22 cellular contexts compared by ENCODE assay signal in genomic region chr1:21271550-21271949, GRCh38. TPM values are rescaled to one million over a fixed set of nuclear protein-coding genes. Genes with fewer than 3 reads are reported as not detected.
DNase-seq lines count a peak whose midpoint lies in the region; ATAC-seq and TF ChIP-seq lines count a peak whose summit lies in the region.
"Had no signal": no experiment of that assay in that cellular context is flagged by ENCODE, and none has a peak within 500 bp of the region (broad histone marks: within the 10 kb centered on the region; RNA-seq: fewer than 3 reads in every experiment).

No MANE protein-coding gene starts in this region.

- no peak overlapping the region for H2BK5ac ChIP-seq in H9 (ENCODE audit: insufficient read length, low read length)

- TF ChIP-seq CTCF in H9 (conservative IDR thresholded peaks at IDR 0.05) (no peak), nephron (IDR thresholded peaks at IDR 0.05; ENCODE audit: unreplicated experiment in 3 of 3) (no peak), left ventricle myocardium inferior (IDR thresholded peaks at IDR 0.05; ENCODE audit: borderline replicate concordance) (no peak), uterus (IDR thresholded peaks at IDR 0.05) (no peak)

- no peak overlapping the region for H2BK12ac ChIP-seq in H9 (ENCODE audit: insufficient read length, low read depth, low read length)

- no peak overlapping the region for H4K8ac ChIP-seq in H9 (replicated peaks; ENCODE audit: insufficient read length, low read depth, low read length)

- no peaks in the 10 kb centered on the region for H3K9me3 Mint-ChIP-seq in CD4-positive, alpha-beta memory T cell
- H3K9me3 Mint-ChIP-seq in H9 = peaks cover 0 to 3% of the 10 kb centered on the region in 2 experiments; a peak in 2 of 5 replicates
- no peaks in the 10 kb centered on the region for H3K9me3 Mint-ChIP-seq in activated naive CD8-positive, alpha-beta T cell treated with anti-CD3 and anti-CD28 coated beads, Interleukin-2, amount 50 U/mL, for 24 hours
- no peaks in the 10 kb centered on the region for H3K9me3 Mint-ChIP-seq in nephron
- H3K9me3 Mint-ChIP-seq: activated T-helper 2 cell treated with anti-CD3 and anti-CD28 coated beads, Interferon-gamma antibody, Interleukin-2, Interleukin-4, amounts not matched to agents 10 μg/mL and 5 μg/mL and 100 μg/mL, durations not matched to agents 14 hours and 24 hours and 36 hours had no signal

- H3K4me3 Mint-ChIP-seq in CD4-positive, alpha-beta memory T cell = no peak overlapping the region
- no peak overlapping the region for H3K4me3 Mint-ChIP-seq in H9
- H3K4me3 Mint-ChIP-seq in activated naive CD8-positive, alpha-beta T cell treated with anti-CD3 and anti-CD28 coated beads, Interleukin-2, amount 50 U/mL, for 24 hours = no peak overlapping the region
- no peak overlapping the region for H3K4me3 Mint-ChIP-seq in nephron

- no peak overlapping the region for H2BK120ac ChIP-seq in H9 (ENCODE audit: low read depth, low read length, poor library complexity, severe bottlenecking)

- no peaks in the 10 kb centered on the region for H3K79me2 ChIP-seq in H9 (ENCODE audit: insufficient read depth, low read length)

- H3K4me3 ChIP-seq in CD4-positive, alpha-beta memory T cell (ENCODE audit: low read length in 2 of 2) = no peak overlapping the region
- no peak overlapping the region for H3K4me3 ChIP-seq in left ventricle myocardium inferior
- no peak overlapping the region for H3K4me3 ChIP-seq in uterus
- H3K4me3 ChIP-seq: HAP-1, lower lobe of right lung, Peyer's patch, right atrium auricular region, SJCRH30 had no signal

- no peaks in the 10 kb centered on the region for H3K27me3 Mint-ChIP-seq in CD4-positive, alpha-beta memory T cell
- H3K27me3 Mint-ChIP-seq in H9 (ENCODE audit: low read depth) (no peaks in the 10 kb centered on the region), nephron (ENCODE audit: low read depth) (no peaks in the 10 kb centered on the region)
- H3K27me3 Mint-ChIP-seq in activated naive CD8-positive, alpha-beta T cell treated with anti-CD3 and anti-CD28 coated beads, Interleukin-2, amount 50 U/mL, for 24 hours = no peaks in the 10 kb centered on the region

- H3K36me3 ChIP-seq in CD4-positive, alpha-beta memory T cell (ENCODE audit: insufficient read depth, low read length) = peaks cover 57% of the 10 kb centered on the region
- H3K36me3 ChIP-seq in left ventricle myocardium inferior = peaks cover 40% of the 10 kb centered on the region
- no peaks in the 10 kb centered on the region for H3K36me3 ChIP-seq in uterus
- H3K36me3 ChIP-seq: HAP-1 had no signal

- no peak overlapping the region for H2BK20ac ChIP-seq in H9 (ENCODE audit: low read depth, low read length, poor library complexity, severe bottlenecking)

- no CpG with 5 or more reads among the region's 6 CpGs for WGBS in H9 (ENCODE audit: extremely low coverage, insufficient read length, low lambda C conversion rate)

- H4K91ac ChIP-seq in H9 (ENCODE audit: insufficient read length, low read depth, low read length) = no peak overlapping the region

- H4K20me1 ChIP-seq in H9 (ENCODE audit: control insufficient read depth, insufficient read depth, insufficient read length) = no peaks in the 10 kb centered on the region

- CTCF ChIA-PET in CD4-positive, alpha-beta memory T cell (lab: Charles Lee; ENCODE audit: partially characterized antibody) = interaction anchor here (1.1 to 8.6 kb wide), 18 partner anchors 8 to 245 kb away, joined by 3 to 145 read pairs (median 22); partner anchors contain the start of gene ECE1

- H3K4ac ChIP-seq in H9 (ENCODE audit: low read depth, low read length) = no peak overlapping the region

- no peak overlapping the region for H3K23ac ChIP-seq in H9 (ENCODE audit: insufficient read length, low read depth, low read length)

- H3K9me3 ChIP-seq in CD4-positive, alpha-beta memory T cell (ENCODE audit: control insufficient read depth in 1 of 2, low read length in 2 of 2) = no peaks in the 10 kb centered on the region
- H3K9me3 ChIP-seq in H9 (ENCODE audit: control insufficient read depth, low read depth, low read length) (no peaks in the 10 kb centered on the region), left ventricle myocardium inferior (replicated peaks) (no peaks in the 10 kb centered on the region), uterus (no peaks in the 10 kb centered on the region)
- H3K9me3 ChIP-seq: HAP-1, lower lobe of right lung, Peyer's patch, right atrium auricular region, SJCRH30 had no signal

- H3K36me3 Mint-ChIP-seq in CD4-positive, alpha-beta memory T cell = peaks cover 49 to 80% of the 10 kb centered on the region in 2 donors
- H3K36me3 Mint-ChIP-seq in H9 (ENCODE audit: insufficient read depth in 1 of 3, low read depth in 3 of 3) (peaks cover 16 to 25% (median 18%) of the 10 kb centered on the region in 3 experiments), nephron (ENCODE audit: low read depth) (peaks cover 27% of the 10 kb centered on the region)
- peaks cover 66% of the 10 kb centered on the region for H3K36me3 Mint-ChIP-seq in activated naive CD8-positive, alpha-beta T cell treated with anti-CD3 and anti-CD28 coated beads, Interleukin-2, amount 50 U/mL, for 24 hours (ENCODE audit: low read depth)

- no peak overlapping the region for H2AK5ac ChIP-seq in H9 (ENCODE audit: insufficient read length, low read length)

- no peak overlapping the region for H3K14ac ChIP-seq in H9 (ENCODE audit: insufficient read depth, low read length)

- no peak overlapping the region for H3T11ph ChIP-seq in H9 (ENCODE audit: low read length)

- no peaks in the 10 kb centered on the region for H3K27me3 ChIP-seq in CD4-positive, alpha-beta memory T cell (ENCODE audit: insufficient read depth, low read length)
- H3K27me3 ChIP-seq in H9 (ENCODE audit: insufficient read depth, low read length) (no peaks in the 10 kb centered on the region), left ventricle myocardium inferior (ENCODE audit: low read depth) (no peaks in the 10 kb centered on the region), uterus (no peaks in the 10 kb centered on the region)
- H3K27me3 ChIP-seq: Peyer's patch, right atrium auricular region, SJCRH30 had no signal

- H3K18ac ChIP-seq in H9 (ENCODE audit: insufficient read length, low read depth, low read length) = no peak overlapping the region

- DNase-seq in CD4-positive, alpha-beta memory T cell = no peak
- no peak for DNase-seq in H9
- no peak for DNase-seq in activated naive CD8-positive, alpha-beta T cell treated with anti-CD3 and anti-CD28 coated beads, Interleukin-2, amount 50 U/mL, for 24 hours
- no peak for DNase-seq in left ventricle myocardium inferior
- DNase-seq in uterus = no peak
- DNase-seq in T-helper 9 cell = no peak
- DNase-seq: activated CD8-positive, alpha-beta memory T cell treated with anti-CD3 and anti-CD28 coated beads for 24 hours; amygdala; central memory CD4-positive, alpha-beta T cell; foreskin fibroblast; lower lobe of right lung; NCI-H1105; NCI-H2081; NCI-H446; occipital lobe; Peyer's patch; SJCRH30 had no signal

- H3K4me1 ChIP-seq in CD4-positive, alpha-beta memory T cell (ENCODE audit: insufficient read depth, low read length) = peaks cover 18% of the 10 kb centered on the region
- H3K4me1 ChIP-seq in H9 (ENCODE audit: insufficient read depth, low read length) (no peaks in the 10 kb centered on the region), left ventricle myocardium inferior (peaks cover 77% of the 10 kb centered on the region), uterus (no peaks in the 10 kb centered on the region)
- H3K4me1 ChIP-seq: HAP-1 had no signal

- no peak overlapping the region for H3K27ac ChIP-seq in CD4-positive, alpha-beta memory T cell (ENCODE audit: low read depth, low read length)
- H3K27ac ChIP-seq in H9 (ENCODE audit: insufficient read length, low read depth, low read length) = no peak overlapping the region
- H3K27ac ChIP-seq in left ventricle myocardium inferior (replicated peaks) = no peak overlapping the region
- no peak overlapping the region for H3K27ac ChIP-seq in uterus
- H3K27ac ChIP-seq: epithelial cell of prostate, lower lobe of right lung, right atrium auricular region, SJCRH30 had no signal

- no peak overlapping the region for H2BK15ac ChIP-seq in H9 (ENCODE audit: low read depth, low read length)

- H3K23me2 ChIP-seq in H9 (ENCODE audit: insufficient read length, low read depth, low read length, poor library complexity, severe bottlenecking) = no peaks in the 10 kb centered on the region

- no peak overlapping the region for H3K56ac ChIP-seq in H9 (ENCODE audit: insufficient read length, low read depth, low read length)

- no peak overlapping the region for H2AFZ ChIP-seq in H9 (ENCODE audit: low read length)

- intact Hi-C loops in CD4-positive, alpha-beta memory T cell (cut with micrococcal nuclease) = loop anchor here (2.0 kb wide), 1 partner anchor 21 kb away; no protein-coding TSS in a partner anchor
- intact Hi-C loops in left ventricle myocardium inferior (cut with micrococcal nuclease) = no loop called here
- intact Hi-C loops in uterus (cut with DNase I; ENCODE audit: low total_unique reads) = no loop called here

- no peaks in the 10 kb centered on the region for H3K79me1 ChIP-seq in H9 (ENCODE audit: insufficient read depth, low read depth, low read length, poor library complexity, severe bottlenecking)

- POLR2A ChIA-PET in CD4-positive, alpha-beta memory T cell (lab: Charles Lee; ENCODE audit: partially characterized antibody) = interaction anchor here (1.0 to 5.8 kb wide), 5 partner anchors 8 to 74 kb away, joined by 3 to 75 read pairs (median 14); partner anchors contain the start of gene ECE1

- H3K27ac Mint-ChIP-seq in CD4-positive, alpha-beta memory T cell = peak overlapping the region; percentile 28 to 78 (median 69)
- H3K27ac Mint-ChIP-seq in H9 (peak overlapping the region in 2 of 3 experiments; percentile 28 to 53; a peak in 3 of 7 replicates), nephron (peak overlapping the region; percentile 20 to 43 (median 21))
- peak overlapping the region; percentile 63 for H3K27ac Mint-ChIP-seq in activated naive CD8-positive, alpha-beta T cell treated with anti-CD3 and anti-CD28 coated beads, Interleukin-2, amount 50 U/mL, for 24 hours
- H3K27ac Mint-ChIP-seq: activated T-helper 2 cell treated with anti-CD3 and anti-CD28 coated beads, Interferon-gamma antibody, Interleukin-2, Interleukin-4, amounts not matched to agents 10 μg/mL and 5 μg/mL and 100 μg/mL, durations not matched to agents 14 hours and 24 hours and 36 hours had no signal

- TF ChIP-seq POLR2A in uterus (IDR thresholded peaks at IDR 0.05) = no peak

- peaks cover 18 to 42% (median 31%) of the 10 kb centered on the region in 4 donors for H3K4me1 Mint-ChIP-seq in CD4-positive, alpha-beta memory T cell
- H3K4me1 Mint-ChIP-seq in H9 = peaks cover 2 to 7% of the 10 kb centered on the region in 2 experiments; a peak in 3 of 4 replicates
- peaks cover 36% of the 10 kb centered on the region for H3K4me1 Mint-ChIP-seq in activated naive CD8-positive, alpha-beta T cell treated with anti-CD3 and anti-CD28 coated beads, Interleukin-2, amount 50 U/mL, for 24 hours
- peaks cover 30% of the 10 kb centered on the region for H3K4me1 Mint-ChIP-seq in nephron

- ATAC-seq in activated naive CD8-positive, alpha-beta T cell treated with anti-CD3 and anti-CD28 coated beads, Interleukin-2, amount 50 U/mL, for 24 hours = no peak
- ATAC-seq: lower lobe of right lung had no signal

- H3K9ac ChIP-seq in H9 (ENCODE audit: extremely low read depth, insufficient read length, low read length) = no peak overlapping the region

- no peak overlapping the region for H4K5ac ChIP-seq in H9 (ENCODE audit: insufficient read length, low read depth, low read length)

- H3K4me2 ChIP-seq in H9 (ENCODE audit: insufficient read depth, insufficient read length, low read length) = no peak overlapping the region

RNA-seq across cellular contexts. Expression of gene ECE1, which starts 18.7 kb away (rescaled TPM):
- 100 to 1,000 TPM in 1 of 2 experiments, 10 to 100 TPM in 1; 86.0 to 104 TPM for total RNA-seq in CD4-positive, alpha-beta memory T cell
- polyA plus RNA-seq in CD4-positive, alpha-beta memory T cell = 10 to 100 TPM; 10.0 to 65.2 TPM
- total RNA-seq in H9 (2021) (27.7 and 31.1 TPM in 2 replicates), left ventricle myocardium inferior (54.7 TPM), uterus (100 to 1,000 TPM in 1 of 4 donors, 10 to 100 TPM in 3; 45.6 to 175 (median 59.1) TPM)
